5 cellular contexts compared by ENCODE assay signal in the genomic region with DNA sequence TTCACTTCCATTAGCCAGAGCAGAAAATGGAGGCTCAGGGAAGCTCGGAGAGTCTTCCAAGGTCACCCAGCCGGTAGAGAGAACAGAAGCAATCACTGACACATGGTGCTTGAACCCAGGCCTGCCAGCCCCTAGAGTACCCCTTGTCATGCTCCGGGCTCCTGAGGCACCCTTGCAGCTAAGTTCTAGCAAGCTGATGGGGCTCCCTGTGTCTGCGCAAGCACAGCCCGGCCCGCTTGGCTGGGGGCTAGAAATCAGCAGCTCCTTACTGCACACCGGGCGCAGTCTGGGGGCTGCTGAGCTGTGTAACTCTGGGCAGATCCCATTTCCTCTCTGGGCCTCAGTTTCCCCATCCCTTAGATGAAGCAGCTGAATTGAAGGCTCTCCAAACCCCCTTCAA.
"Had no signal": no experiment of that assay in that cellular context is flagged by ENCODE, and none has a peak within 500 bp of the region (broad histone marks: within the 10 kb centered on the region; RNA-seq: fewer than 3 reads in every experiment).

No MANE protein-coding gene starts in this region.

- ATAC-seq: HepG2, K562 had no signal

- H3K4me3 ChIP-seq: K562 had no signal

- H3K27ac ChIP-seq: HL-60 had no signal

- DNase-seq: IMR-90, KBM-7 had no signal
